Comparison of ENCODE assay signal across 8 cellular contexts in genomic region chr18:54149078-54149697, GRCh38.
DNase-seq lines count a peak whose midpoint lies in the region; ATAC-seq and TF ChIP-seq lines count a peak whose summit lies in the region.

No MANE protein-coding gene starts in this region.

- no peaks in the 10 kb centered on the region for H4K20me1 ChIP-seq in Karpas-422 (ENCODE audit: insufficient read depth, low read depth, low read length)

- ATAC-seq in GM19351 (IDR thresholded peaks at IDR 0.05; ENCODE audit: unreplicated experiment) (peak; percentile 49), HG03432 (IDR thresholded peaks at IDR 0.05; ENCODE audit: unreplicated experiment) (peak; percentile 65), gastroesophageal sphincter (peak; percentile 68)

- H3K27me3 ChIP-seq in AG04450 (ENCODE audit: control insufficient read depth, insufficient read depth, low read length) (no peaks in the 10 kb centered on the region), gastroesophageal sphincter (no peaks in the 10 kb centered on the region), Karpas-422 (ENCODE audit: low read length) (no peaks in the 10 kb centered on the region)

- H3K4me1 ChIP-seq in gastroesophageal sphincter (no peaks in the 10 kb centered on the region), Karpas-422 (ENCODE audit: low read length) (peaks cover 18% of the 10 kb centered on the region)

- no peaks in the 10 kb centered on the region for H3K9me3 ChIP-seq in AG04450 (ENCODE audit: control insufficient read depth, insufficient read depth, low read length)
- H3K9me3 ChIP-seq in gastroesophageal sphincter: no peaks in the 10 kb centered on the region
- H3K9me3 ChIP-seq in Karpas-422 (ENCODE audit: low read length): no peaks in the 10 kb centered on the region

- POLR2A ChIA-PET in AG04450 (lab: Yijun Ruan, JAX): no interaction called here

- H2AFZ ChIP-seq in Karpas-422 (ENCODE audit: low read length): no peak overlapping the region

- TF ChIP-seq CTCF in AG04450 (IDR thresholded peaks at IDR 0.05; ENCODE audit: low read depth, low read length): no peak
- no peak for TF ChIP-seq CTCF in gastroesophageal sphincter (IDR thresholded peaks at IDR 0.05)

- no peak overlapping the region for H3K4me2 ChIP-seq in Karpas-422 (ENCODE audit: low read depth, low read length, poor library complexity, severe bottlenecking)

- whole genome bisulfite sequencing in gastroesophageal sphincter (ENCODE audit: low coverage in 1 of 2), 2 donors: 17 to 57% methylated on average over 2 to 3 of the region's 3 CpGs

- peaks cover 0 to 25% of the 10 kb centered on the region in 2 donors for H3K36me3 ChIP-seq in gastroesophageal sphincter
- H3K36me3 ChIP-seq in Karpas-422 (ENCODE audit: insufficient read depth, low read length): peaks cover 33% of the 10 kb centered on the region

- peak; percentile 54 for DNase-seq in AG04450 (ENCODE audit: low read depth, low spot score)
- peak; percentile 36 for DNase-seq in activated CD8-positive, alpha-beta memory T cell treated with anti-CD3 and anti-CD28 coated beads, Interleukin-2, amount 50 U/mL, for 24 hours (ENCODE audit: extremely low read depth)
- peak; percentile 4 for DNase-seq in stimulated activated CD8-positive, alpha-beta memory T cell treated with anti-CD3 and anti-CD28 coated beads, Interleukin-12 subunit alpha, Interleukin-12 subunit beta, amount 100 ng/mL, for 4 hours (ENCODE audit: low read depth)
- DNase-seq in Karpas-422: no peak
- DNase-seq in COR-L47 (lab: John Stamatoyannopoulos, UW): no peak

- TF ChIP-seq POLR2A in gastroesophageal sphincter (IDR thresholded peaks at IDR 0.05): no peak

- no peak overlapping the region; the same call in 1 of the 2 replicates for H3K4me3 ChIP-seq in AG04450 (ENCODE audit: low read depth, low read length)
- H3K4me3 ChIP-seq in gastroesophageal sphincter: no peak overlapping the region
- H3K4me3 ChIP-seq in Karpas-422 (ENCODE audit: low read length): no peak overlapping the region

- peaks cover 16% of the 10 kb centered on the region; the same call in 1 of the 2 replicates for H3K79me2 ChIP-seq in Karpas-422 (ENCODE audit: low read length)

- TF ChIP-seq EP300 in gastroesophageal sphincter (IDR thresholded peaks at IDR 0.05): no peak

- peak overlapping the region; percentile 62 for H3K27ac ChIP-seq in AG04450 (ENCODE audit: low read depth, low read length)
- peak overlapping the region in 3 of 4 donors; percentile 8 to 42 (median 10) for H3K27ac ChIP-seq in gastroesophageal sphincter
- no peak overlapping the region for H3K27ac ChIP-seq in Karpas-422 (ENCODE audit: low read length)

- H3K9me2 ChIP-seq in Karpas-422 (replicated peaks; ENCODE audit: insufficient read depth, low read length): no peaks in the 10 kb centered on the region

- no peak overlapping the region for H3K9ac ChIP-seq in Karpas-422 (ENCODE audit: low read length)

- CTCF ChIA-PET in AG04450 (lab: Charles Lee): no interaction called here

Comparison
In these comparisons a context has a peak if more than half of its experiments do, and no peak if none do; other contexts are left out.
1. DNase-seq: peak in AG04450 (single experiment), activated CD8-positive, alpha-beta memory T cell treated with anti-CD3 and anti-CD28 coated beads, Interleukin-2, amount 50 U/mL, for 24 hours (single experiment) and stimulated activated CD8-positive, alpha-beta memory T cell treated with anti-CD3 and anti-CD28 coated beads, Interleukin-12 subunit alpha, Interleukin-12 subunit beta, amount 100 ng/mL, for 4 hours (single experiment); none in Karpas-422 (single experiment) and COR-L47 (single experiment).
2. Peak in every context shown above with its lines, with median percentiles within 50 percentile points of each other: ATAC-seq.